ENCODE assay signal across 8 cellular contexts in the genomic region with DNA sequence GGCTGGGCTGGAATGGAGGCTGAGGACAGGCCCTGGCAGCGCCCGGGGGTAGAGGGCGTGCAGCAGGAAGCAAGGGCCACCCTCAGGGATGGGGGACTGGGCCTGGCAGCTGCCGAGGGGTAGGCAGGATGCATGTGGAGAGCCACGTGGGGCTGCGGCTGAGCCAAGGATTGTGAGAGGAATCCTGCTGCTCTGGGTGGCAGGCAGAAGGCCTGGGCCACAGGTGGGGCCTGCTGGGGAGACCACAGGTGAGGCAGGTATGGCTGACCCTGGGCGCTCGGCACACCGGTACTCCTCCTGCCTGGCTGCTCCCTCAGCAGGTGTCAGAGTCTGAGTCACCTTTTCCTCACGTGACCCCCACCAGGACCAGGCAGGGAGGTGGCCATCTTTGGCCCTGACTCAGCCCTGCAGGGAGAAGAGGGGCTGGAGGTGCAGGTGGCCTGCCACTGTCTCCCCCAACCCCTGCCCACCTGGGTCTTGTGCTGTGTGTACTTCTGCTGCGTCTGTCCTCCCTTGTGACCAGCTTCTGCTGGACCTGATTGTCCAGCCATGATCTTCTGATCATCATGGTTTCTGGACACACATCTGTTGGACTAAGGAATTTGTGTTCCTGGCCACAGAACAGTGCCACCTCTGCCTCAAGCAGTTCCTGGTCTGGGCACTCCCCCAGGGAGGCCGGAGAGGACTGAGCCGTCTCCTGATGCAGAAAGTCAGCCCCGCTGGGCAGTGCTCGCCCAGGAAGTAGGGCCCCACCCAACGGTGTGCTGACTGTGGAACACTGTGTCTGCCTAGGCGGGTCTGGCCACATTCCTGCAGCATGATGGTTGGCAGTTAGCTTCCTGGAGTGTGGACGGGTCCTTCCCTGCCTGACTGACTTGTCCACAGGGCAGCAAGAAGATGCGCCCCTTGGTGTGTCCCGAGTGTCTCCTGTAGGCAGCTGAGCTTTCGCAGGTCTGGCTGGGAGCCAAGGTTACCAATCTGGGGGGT. TPM values are rescaled to one million over a fixed set of nuclear protein-coding genes. Genes with fewer than 3 reads are reported as not detected.
A peak's percentile ranks its signal among the peaks of the same experiment; 100 is the strongest.
DNase-seq lines count a peak whose midpoint lies in the region; ATAC-seq, FAIRE-seq and TF ChIP-seq lines count a peak whose summit lies in the region.

No MANE protein-coding gene starts in this region.

- intact Hi-C loops in K562 (cut with micrococcal nuclease), result no loop called here

- 38% methylated on average over 21 of the region's 21 CpGs for WGBS in K562 (ENCODE audit: insufficient coverage, low coverage, missing lambda C conversion rate)
- 65% methylated on average over 21 of the region's 21 CpGs for WGBS in liver

- TF ChIP-seq CTCF in K562 (IDR thresholded peaks at IDR 0.05 in 2 of 3, conservative IDR thresholded peaks at IDR 0.05 in 1 of 3; ENCODE audit: insufficient read depth in 2 of 3, low read depth in 1 of 3, low read length in 3 of 3), result no peak
- TF ChIP-seq CTCF in liver (IDR thresholded peaks at IDR 0.05; ENCODE audit: low read depth, low read length, missing input control), result no peak

- H3K9me3 ChIP-seq in K562 (replicated peaks; ENCODE audit: control insufficient read depth, insufficient read depth, low read depth, low read length), result no peaks in the 10 kb centered on the region
- H3K9me3 ChIP-seq in liver (ENCODE audit: control insufficient read depth in 4 of 4, low read length in 3 of 4), result no peaks in the 10 kb centered on the region

- H3K4me2 ChIP-seq in K562 (ENCODE audit: insufficient read depth, low read length), result peak overlapping the region; percentile 28; the same call in 1 of the 2 replicates

- TF ChIP-seq RAD21 in K562 (CRISPR knock-in tag; conservative IDR thresholded peaks at IDR 0.05 in 1 of 2, IDR thresholded peaks at IDR 0.05 in 1 of 2), result no peak
- no peak for TF ChIP-seq RAD21 in liver (IDR thresholded peaks at IDR 0.05)

- TF ChIP-seq EP300 in K562 (IDR thresholded peaks at IDR 0.05; ENCODE audit: low read length), result no peak

- peaks cover 6% of the 10 kb centered on the region for H3K9me1 ChIP-seq in K562 (ENCODE audit: control insufficient read depth, insufficient read depth, low read length)

- no peak for TF ChIP-seq POLR2A in K562 (conservative IDR thresholded peaks at IDR 0.05)

- peaks cover 3% of the 10 kb centered on the region; the same call in 1 of the 2 replicates for H4K20me1 ChIP-seq in K562 (replicated peaks; ENCODE audit: control insufficient read depth, insufficient read depth, low read length)

- in situ Hi-C loops in K562 (cut with MboI), result no loop called here

- H3K4me1 ChIP-seq in K562 (replicated peaks in 1 of 2; ENCODE audit: control insufficient read depth in 2 of 2, insufficient read depth in 2 of 2, low read length in 2 of 2), result peaks cover 18 to 59% of the 10 kb centered on the region in 2 experiments; a peak in 4 of 5 replicates
- peaks cover 5 to 51% (median 34%) of the 10 kb centered on the region in 4 donors for H3K4me1 ChIP-seq in liver (ENCODE audit: control insufficient read depth in 4 of 4, insufficient read depth in 4 of 4, low read length in 3 of 4)

- H3K27ac ChIP-seq in K562 (ENCODE audit: extremely low read depth, low read depth, low read length) (peak overlapping the region; percentile 51; the same call in 2 of the 3 replicates), liver (ENCODE audit: low read depth in 1 of 2, low read length in 2 of 2) (no peak overlapping the region)

- POLR2A ChIA-PET in K562 (lab: Yijun Ruan, JAX), result interaction anchor here (0.9 kb wide), 1 partner anchor 8 kb away, joined by 3 read pairs; a partner anchor contains a TSS

- FAIRE-seq in K562 (lab: Jason Lieb, UNC) (peak; percentile 56), urothelium cell line (lab: Jason Lieb, UNC) (peak; percentile 96)

- H2AFZ ChIP-seq in K562 (ENCODE audit: low read depth, low read length), result no peak overlapping the region

- peaks cover 15% of the 10 kb centered on the region for H3K79me2 ChIP-seq in K562 (ENCODE audit: control insufficient read depth, insufficient read depth, low read length)

- CTCF ChIA-PET in K562 (lab: Yijun Ruan, JAX; ENCODE audit: low intra/inter-chr PET ratio), result no interaction called here

- no peaks in the 10 kb centered on the region for H3K27me3 ChIP-seq in K562 (ENCODE audit: control insufficient read depth in 2 of 2, insufficient read depth in 2 of 2, low read length in 2 of 2)
- no peaks in the 10 kb centered on the region for H3K27me3 ChIP-seq in liver (ENCODE audit: control insufficient read depth in 4 of 4, insufficient read depth in 4 of 4, low read length in 3 of 4)

- no TSS peak for BruUV-seq in K562 (replicated peaks; lab: Mats Ljungman, UMichigan)

- no peak overlapping the region for H3K4me3 ChIP-seq in K562
- no peak overlapping the region for H3K4me3 ChIP-seq in liver (ENCODE audit: low read depth in 1 of 3, low read length in 3 of 3)

- DNase-seq in DMS79 treated with DMSO at 0.1 percent for 48 hours (lab: John Stamatoyannopoulos, UW) (peak; percentile 11), DMS79 (lab: John Stamatoyannopoulos, UW) (no peak), NCI-H774 (lab: John Stamatoyannopoulos, UW) (peak; percentile 73), K562 (ENCODE audit: extremely low read depth in 1 of 4, low spot score in 3 of 4) (peak; percentile 42 to 48 (median 44)), urothelium cell line (ENCODE audit: low spot score) (peak; percentile 86), amygdala (lab: John Stamatoyannopoulos, UW) (no peak)

- H3K36me3 ChIP-seq in K562 (ENCODE audit: control insufficient read depth, insufficient read depth, low read length), result peaks cover 38% of the 10 kb centered on the region; the same call in 2 of the 3 replicates
- peaks cover 0 to 14% (median 11%) of the 10 kb centered on the region in 4 donors for H3K36me3 ChIP-seq in liver (ENCODE audit: control insufficient read depth in 4 of 4, insufficient read depth in 3 of 4, low read depth in 1 of 4, low read length in 3 of 4)

- ATAC-seq in K562, result peak; percentile 60
- ATAC-seq in HG02588 (IDR thresholded peaks at IDR 0.05; ENCODE audit: unreplicated experiment), result no peak

- H3K9ac ChIP-seq in K562 (ENCODE audit: insufficient read depth in 1 of 2, low read depth in 2 of 2, low read length in 2 of 2), result peak overlapping the region; percentile 32 to 81; a peak in 3 of 4 replicates
- no peak overlapping the region for H3K9ac ChIP-seq in liver (ENCODE audit: low read depth in 1 of 2, low read length in 2 of 2)

RNA-seq across cellular contexts. Expression of a gene that starts 6.4 kb away (rescaled TPM):
- 63.1 and 259 TPM in 2 replicates for total RNA-seq in K562 (2011; cell fraction: chromatin; rRNA removed; ENCODE audit: low replicate concordance)
- 190 and 191 TPM in 2 replicates for total RNA-seq in K562 (2011; cell fraction: nucleolus; rRNA removed)
- total RNA-seq in K562 (2011; cell fraction: nucleoplasm; rRNA removed), result 87.1 and 99.6 TPM in 2 replicates
- 33.7 and 37.2 TPM in 2 replicates for total RNA-seq in K562 (2014; rRNA removed)
- total RNA-seq in K562 (2014; rRNA removed; fragmentation: Illumina TruSeq; extraction: Trizol), result 4.1 and 5.8 TPM in 2 replicates
- total RNA-seq in K562 (2015; rRNA removed; fragmentation: Illumina TruSeq; extraction: Trizol), result 10.4 and 14.9 TPM in 2 replicates
- 32.2 and 32.5 TPM in 2 replicates for total RNA-seq in K562 (2021)
- 24.5 and 34.0 TPM in 2 replicates for polyA plus RNA-seq in K562 (2011; rRNA removed)
- 36.0 and 79.6 TPM in 2 replicates for polyA plus RNA-seq in K562 (2011; cell fraction: cytosol; rRNA removed)
- 220 and 374 TPM in 2 replicates for polyA plus RNA-seq in K562 (2011; cell fraction: nucleus; rRNA removed)
- polyA plus RNA-seq in K562 (2012), result 26.1 and 37.6 TPM in 2 replicates
- polyA plus RNA-seq in K562 (2014; fragmentation: Illumina TruSeq; extraction: Trizol), result 18.6 and 24.3 TPM in 2 replicates
- polyA plus RNA-seq in K562 (2014; fragmentation: Nextera tagmentation; extraction: Ambion mirVana), result under 1 TPM; 0.21 to 0.63 TPM
- 45.3 and 47.0 TPM in 2 replicates for polyA plus RNA-seq in K562 (2014; rRNA removed)
- polyA minus RNA-seq in K562 (2011; rRNA and poly(A)+ RNA removed), result 9.5 and 12.2 TPM in 2 replicates
- polyA minus RNA-seq in K562 (2011; cell fraction: cytosol; rRNA and poly(A)+ RNA removed), result 14.6 and 18.9 TPM in 2 replicates
- 40.5 and 60.7 TPM in 2 replicates for polyA minus RNA-seq in K562 (2011; cell fraction: nucleus; rRNA and poly(A)+ RNA removed)
- 10 to 100 TPM in 1 of 2 donors, 1 to 10 TPM in 1; 9.8 to 31.6 TPM for total RNA-seq in liver
- 10 to 100 TPM; 19.9 to 26.9 TPM for polyA plus RNA-seq in liver

RNA-seq across cellular contexts. Expression of a gene that starts 6.9 kb away (rescaled TPM):
- total RNA-seq in K562 (2011; cell fraction: chromatin; rRNA removed; ENCODE audit: low replicate concordance), result 167 and 212 TPM in 2 replicates
- total RNA-seq in K562 (2011; cell fraction: nucleolus; rRNA removed), result 102 and 111 TPM in 2 replicates
- total RNA-seq in K562 (2011; cell fraction: nucleoplasm; rRNA removed), result 119 and 135 TPM in 2 replicates
- 63.8 and 69.8 TPM in 2 replicates for total RNA-seq in K562 (2014; rRNA removed)
- 25.6 and 31.9 TPM in 2 replicates for total RNA-seq in K562 (2014; rRNA removed; fragmentation: Illumina TruSeq; extraction: Trizol)
- total RNA-seq in K562 (2015; rRNA removed; fragmentation: Illumina TruSeq; extraction: Trizol), result 41.4 and 42.8 TPM in 2 replicates
- 76.0 and 80.3 TPM in 2 replicates for total RNA-seq in K562 (2021)
- polyA plus RNA-seq in K562 (2011; rRNA removed), result 26.9 and 31.3 TPM in 2 replicates
- polyA plus RNA-seq in K562 (2011; cell fraction: cytosol; rRNA removed), result 24.1 and 49.2 TPM in 2 replicates
- 85.2 and 132 TPM in 2 replicates for polyA plus RNA-seq in K562 (2011; cell fraction: nucleus; rRNA removed)
- polyA plus RNA-seq in K562 (2012), result 38.1 and 40.2 TPM in 2 replicates
- 36.4 and 44.9 TPM in 2 replicates for polyA plus RNA-seq in K562 (2014; fragmentation: Illumina TruSeq; extraction: Trizol)
- 1 to 10 TPM; 2.2 to 3.8 TPM for polyA plus RNA-seq in K562 (2014; fragmentation: Nextera tagmentation; extraction: Ambion mirVana)
- 48.9 and 59.2 TPM in 2 replicates for polyA plus RNA-seq in K562 (2014; rRNA removed)
- polyA minus RNA-seq in K562 (2011; rRNA and poly(A)+ RNA removed), result 46.2 and 56.3 TPM in 2 replicates
- polyA minus RNA-seq in K562 (2011; cell fraction: cytosol; rRNA and poly(A)+ RNA removed), result 46.2 and 48.9 TPM in 2 replicates
- polyA minus RNA-seq in K562 (2011; cell fraction: nucleus; rRNA and poly(A)+ RNA removed), result 35.8 and 47.0 TPM in 2 replicates
- 10 to 100 TPM; 37.5 to 48.2 TPM for total RNA-seq in liver
- 10 to 100 TPM; 16.1 to 17.1 TPM for polyA plus RNA-seq in liver

RNA-seq across cellular contexts. Expression of a gene that starts 21.6 kb away (rescaled TPM):
- total RNA-seq in K562 (2011; cell fraction: chromatin; rRNA removed; ENCODE audit: low replicate concordance), result 64.8 and 136 TPM in 2 replicates
- total RNA-seq in K562 (2011; cell fraction: nucleolus; rRNA removed), result 82.2 and 86.9 TPM in 2 replicates
- 72.2 and 86.4 TPM in 2 replicates for total RNA-seq in K562 (2011; cell fraction: nucleoplasm; rRNA removed)
- 71.7 and 91.1 TPM in 2 replicates for total RNA-seq in K562 (2014; rRNA removed)
- 25.8 and 29.0 TPM in 2 replicates for total RNA-seq in K562 (2014; rRNA removed; fragmentation: Illumina TruSeq; extraction: Trizol)
- total RNA-seq in K562 (2015; rRNA removed; fragmentation: Illumina TruSeq; extraction: Trizol), result 53.8 and 54.1 TPM in 2 replicates
- total RNA-seq in K562 (2021), result 80.9 and 86.7 TPM in 2 replicates
- polyA plus RNA-seq in K562 (2011; rRNA removed), result 38.8 and 44.0 TPM in 2 replicates
- 44.8 and 62.0 TPM in 2 replicates for polyA plus RNA-seq in K562 (2011; cell fraction: cytosol; rRNA removed)
- polyA plus RNA-seq in K562 (2011; cell fraction: nucleus; rRNA removed), result 169 and 210 TPM in 2 replicates
- polyA plus RNA-seq in K562 (2012), result 34.1 and 42.5 TPM in 2 replicates
- polyA plus RNA-seq in K562 (2014; fragmentation: Illumina TruSeq; extraction: Trizol), result 33.6 and 44.3 TPM in 2 replicates
- 1 to 10 TPM; 1.0 to 2.4 TPM for polyA plus RNA-seq in K562 (2014; fragmentation: Nextera tagmentation; extraction: Ambion mirVana)
- polyA plus RNA-seq in K562 (2014; rRNA removed), result 71.0 and 71.7 TPM in 2 replicates
- 13.9 and 22.3 TPM in 2 replicates for polyA minus RNA-seq in K562 (2011; rRNA and poly(A)+ RNA removed)
- 23.8 and 30.1 TPM in 2 replicates for polyA minus RNA-seq in K562 (2011; cell fraction: cytosol; rRNA and poly(A)+ RNA removed)
- polyA minus RNA-seq in K562 (2011; cell fraction: nucleus; rRNA and poly(A)+ RNA removed), result 27.6 and 35.2 TPM in 2 replicates
- total RNA-seq in liver, result 1 to 10 TPM; 7.0 to 7.1 TPM
- polyA plus RNA-seq in liver, result 1 to 10 TPM; 2.4 to 7.0 TPM

RNA-seq across cellular contexts. Expression of a gene that starts 33.2 kb away (rescaled TPM):
- total RNA-seq in K562 (2011; cell fraction: chromatin; rRNA removed; ENCODE audit: low replicate concordance), result 207 and 328 TPM in 2 replicates
- total RNA-seq in K562 (2011; cell fraction: nucleolus; rRNA removed), result 176 and 183 TPM in 2 replicates
- total RNA-seq in K562 (2011; cell fraction: nucleoplasm; rRNA removed), result 193 and 208 TPM in 2 replicates
- total RNA-seq in K562 (2014; rRNA removed) (49.7 and 54.8 TPM in 2 replicates), K562 (2014; rRNA removed; fragmentation: Illumina TruSeq; extraction: Trizol) (25.5 and 31.8 TPM in 2 replicates), K562 (2015; rRNA removed; fragmentation: Illumina TruSeq; extraction: Trizol) (30.8 and 31.4 TPM in 2 replicates), K562 (2021) (53.0 and 54.0 TPM in 2 replicates), liver (10 to 100 TPM in 1 of 2 donors, 1 to 10 TPM in 1; 9.4 to 18.9 TPM)
- polyA plus RNA-seq in K562 (2011; rRNA removed) (56.1 and 64.2 TPM in 2 replicates), K562 (2014; fragmentation: Illumina TruSeq; extraction: Trizol) (37.1 and 41.3 TPM in 2 replicates), K562 (2014; fragmentation: Nextera tagmentation; extraction: Ambion mirVana) (10 to 100 TPM; 13.9 to 21.4 TPM), K562 (2014; rRNA removed) (65.5 and 68.6 TPM in 2 replicates), liver (10 to 100 TPM in 1 of 2 donors, 1 to 10 TPM in 1; 7.9 to 15.1 TPM)
- polyA plus RNA-seq in K562 (2011; cell fraction: cytosol; rRNA removed), result 42.3 and 50.6 TPM in 2 replicates
- polyA plus RNA-seq in K562 (2011; cell fraction: nucleus; rRNA removed), result 337 and 348 TPM in 2 replicates
- polyA plus RNA-seq in K562 (2012), result 32.2 and 49.3 TPM in 2 replicates
- 24.1 and 28.0 TPM in 2 replicates for polyA minus RNA-seq in K562 (2011; rRNA and poly(A)+ RNA removed)
- 10.1 and 16.2 TPM in 2 replicates for polyA minus RNA-seq in K562 (2011; cell fraction: cytosol; rRNA and poly(A)+ RNA removed)
- 42.9 and 65.3 TPM in 2 replicates for polyA minus RNA-seq in K562 (2011; cell fraction: nucleus; rRNA and poly(A)+ RNA removed)

Comparison
In these comparisons a context has a peak if more than half of its experiments do, and no peak if none do; other contexts are left out.
1. DNase-seq: peak in DMS79 treated with DMSO at 0.1 percent for 48 hours (single experiment), NCI-H774 (single experiment), K562 (4 of 4) and urothelium cell line (single experiment); none in DMS79 (single experiment) and amygdala (0 of 56).
2. H3K9ac ChIP-seq: peak in K562 (2 of 2); none in liver (0 of 2).